1 cellular context compared by ENCODE assay signal in genomic region chr16:87648698-87649487, GRCh38.
TF ChIP-seq lines count a peak whose summit lies in the region.

No MANE protein-coding gene starts in this region.

TF ChIP-seq in IMR-90, 13 proteins besides CTCF, POLR2A, EP300 and RAD21 (continued from another document):
- TF ChIP-seq USF2 (IDR thresholded peaks at IDR 0.05; ENCODE audit: low read depth, low read length) (no peak), RCOR1 (IDR thresholded peaks at IDR 0.05; ENCODE audit: insufficient replicate concordance, low read length) (no peak), MAZ (IDR thresholded peaks at IDR 0.05; ENCODE audit: borderline replicate concordance, low read depth, low read length) (no peak), MXI1 (IDR thresholded peaks at IDR 0.05; ENCODE audit: borderline replicate concordance, low read depth, low read length) (no peak), RFX5 (IDR thresholded peaks at IDR 0.05; ENCODE audit: low read depth, low read length) (no peak), MAFK (IDR thresholded peaks at IDR 0.05; ENCODE audit: low read depth, low read length) (no peak), CEBPB (IDR thresholded peaks at IDR 0.05; ENCODE audit: low read depth, low read length) (no peak), CHD1 (IDR thresholded peaks at IDR 0.05; ENCODE audit: low read depth, low read length) (no peak), FOS (IDR thresholded peaks at IDR 0.05; ENCODE audit: low read depth, low read length) (no peak), ELK1 (IDR thresholded peaks at IDR 0.05; ENCODE audit: borderline replicate concordance, low read depth, low read length) (no peak), BHLHE40 (IDR thresholded peaks at IDR 0.05; ENCODE audit: low read depth, low read length) (no peak)
TF ChIP-seq in IMR-90: peak in this region for 0.
